In genomic region chr6:90241229-90241873, GRCh38 we compare ENCODE assay signal across 1 cellular context.
A peak's percentile ranks its signal among the peaks of the same experiment; 100 is the strongest.
TF ChIP-seq lines count a peak whose summit lies in the region.

No MANE protein-coding gene starts in this region.

TF ChIP-seq in K562, 482 proteins besides CTCF, POLR2A, EP300 and RAD21 (continued from another document):
- TF ChIP-seq, protein P1, sequence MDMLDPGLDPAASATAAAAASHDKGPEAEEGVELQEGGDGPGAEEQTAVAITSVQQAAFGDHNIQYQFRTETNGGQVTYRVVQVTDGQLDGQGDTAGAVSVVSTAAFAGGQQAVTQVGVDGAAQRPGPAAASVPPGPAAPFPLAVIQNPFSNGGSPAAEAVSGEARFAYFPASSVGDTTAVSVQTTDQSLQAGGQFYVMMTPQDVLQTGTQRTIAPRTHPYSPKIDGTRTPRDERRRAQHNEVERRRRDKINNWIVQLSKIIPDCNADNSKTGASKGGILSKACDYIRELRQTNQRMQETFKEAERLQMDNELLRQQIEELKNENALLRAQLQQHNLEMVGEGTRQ (CRISPR knock-in tag; IDR thresholded peaks at IDR 0.05) = peak; percentile 35
- no peak for TF ChIP-seq BRD4 (IDR thresholded peaks at IDR 0.05)
- TF ChIP-seq, protein P2, sequence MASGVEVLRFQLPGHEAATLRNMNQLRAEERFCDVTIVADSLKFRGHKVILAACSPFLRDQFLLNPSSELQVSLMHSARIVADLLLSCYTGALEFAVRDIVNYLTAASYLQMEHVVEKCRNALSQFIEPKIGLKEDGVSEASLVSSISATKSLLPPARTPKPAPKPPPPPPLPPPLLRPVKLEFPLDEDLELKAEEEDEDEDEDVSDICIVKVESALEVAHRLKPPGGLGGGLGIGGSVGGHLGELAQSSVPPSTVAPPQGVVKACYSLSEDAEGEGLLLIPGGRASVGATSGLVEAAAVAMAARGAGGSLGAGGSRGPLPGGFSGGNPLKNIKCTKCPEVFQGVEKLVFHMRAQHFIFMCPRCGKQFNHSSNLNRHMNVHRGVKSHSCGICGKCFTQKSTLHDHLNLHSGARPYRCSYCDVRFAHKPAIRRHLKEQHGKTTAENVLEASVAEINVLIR (CRISPR knock-in tag; IDR thresholded peaks at IDR 0.05) = no peak
